In the genomic region with DNA sequence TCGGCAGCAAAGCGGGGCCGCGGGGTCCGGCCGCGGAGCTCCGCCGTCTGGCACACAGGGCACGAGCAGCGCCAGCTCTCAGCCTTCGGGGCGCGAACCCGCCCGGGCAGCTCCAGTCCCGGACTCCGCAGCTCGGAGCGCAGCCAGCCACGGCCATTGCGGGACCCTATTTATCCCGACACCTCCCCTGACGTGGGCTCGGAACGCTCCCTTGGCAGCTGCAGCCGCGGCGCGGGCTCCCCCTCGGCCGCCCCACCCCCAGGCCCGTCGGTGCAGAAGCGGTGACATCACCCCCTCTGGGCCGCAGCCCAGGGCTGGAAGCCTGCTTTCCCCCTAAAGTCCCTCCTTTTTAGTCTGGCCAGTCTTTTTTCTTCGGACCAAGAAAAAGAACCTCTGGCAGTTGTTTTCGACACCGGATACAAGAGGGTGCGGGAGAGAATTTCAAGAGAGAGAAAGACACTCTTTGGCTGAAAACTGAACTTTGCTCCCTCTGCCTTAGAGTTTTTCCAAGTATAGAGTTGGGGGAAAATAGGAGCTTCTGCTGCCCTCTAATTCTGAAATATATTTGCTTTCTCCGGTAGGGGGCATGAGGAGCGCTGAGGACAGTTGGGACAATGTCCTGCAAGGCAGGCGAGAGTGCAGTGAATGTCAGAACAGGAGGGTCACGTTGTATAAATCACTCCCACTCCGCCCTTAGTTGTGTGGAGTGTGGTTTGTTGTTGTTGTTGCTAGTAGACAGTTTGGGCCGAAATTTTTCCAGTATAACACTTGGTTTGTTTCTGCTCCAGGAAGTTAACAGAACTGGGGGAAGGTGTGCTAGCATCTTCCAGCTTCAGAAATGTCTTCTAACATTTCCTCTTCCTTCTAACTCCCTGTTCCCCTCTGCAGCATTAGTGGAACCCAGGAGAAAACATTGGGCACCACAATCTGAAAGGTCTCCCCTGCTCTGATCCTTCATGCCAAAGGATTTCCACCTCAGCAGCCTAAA, we compare ENCODE assay signal across 1 cellular context.
A peak's percentile ranks its signal among the peaks of the same experiment; 100 is the strongest.
TF ChIP-seq lines count a peak whose summit lies in the region.

Gene SFRP4, minus strand, starts transcription at position 145 of the 988 bp plus-strand sequence. CDS start 280 bp downstream, outside the sequence.

TF ChIP-seq in HepG2, 621 proteins besides CTCF, POLR2A, EP300 and RAD21 (continued from another document and continues in another):
- no peak for TF ChIP-seq MBNL3 (CRISPR knock-in tag; conservative IDR thresholded peaks at IDR 0.05)
- TF ChIP-seq, protein P1, sequence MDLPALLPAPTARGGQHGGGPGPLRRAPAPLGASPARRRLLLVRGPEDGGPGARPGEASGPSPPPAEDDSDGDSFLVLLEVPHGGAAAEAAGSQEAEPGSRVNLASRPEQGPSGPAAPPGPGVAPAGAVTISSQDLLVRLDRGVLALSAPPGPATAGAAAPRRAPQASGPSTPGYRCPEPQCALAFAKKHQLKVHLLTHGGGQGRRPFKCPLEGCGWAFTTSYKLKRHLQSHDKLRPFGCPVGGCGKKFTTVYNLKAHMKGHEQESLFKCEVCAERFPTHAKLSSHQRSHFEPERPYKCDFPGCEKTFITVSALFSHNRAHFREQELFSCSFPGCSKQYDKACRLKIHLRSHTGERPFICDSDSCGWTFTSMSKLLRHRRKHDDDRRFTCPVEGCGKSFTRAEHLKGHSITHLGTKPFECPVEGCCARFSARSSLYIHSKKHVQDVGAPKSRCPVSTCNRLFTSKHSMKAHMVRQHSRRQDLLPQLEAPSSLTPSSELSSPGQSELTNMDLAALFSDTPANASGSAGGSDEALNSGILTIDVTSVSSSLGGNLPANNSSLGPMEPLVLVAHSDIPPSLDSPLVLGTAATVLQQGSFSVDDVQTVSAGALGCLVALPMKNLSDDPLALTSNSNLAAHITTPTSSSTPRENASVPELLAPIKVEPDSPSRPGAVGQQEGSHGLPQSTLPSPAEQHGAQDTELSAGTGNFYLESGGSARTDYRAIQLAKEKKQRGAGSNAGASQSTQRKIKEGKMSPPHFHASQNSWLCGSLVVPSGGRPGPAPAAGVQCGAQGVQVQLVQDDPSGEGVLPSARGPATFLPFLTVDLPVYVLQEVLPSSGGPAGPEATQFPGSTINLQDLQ (CRISPR knock-in tag; IDR thresholded peaks at IDR 0.05), result no peak
- TF ChIP-seq IKZF1 (IDR thresholded peaks at IDR 0.05), result no peak
- no peak for TF ChIP-seq SOX6 (IDR thresholded peaks at IDR 0.05)
- peak; percentile 51; the same call in 1 of the 2 replicates for TF ChIP-seq SOX6 (CRISPR knock-in tag; IDR thresholded peaks at IDR 0.05)
- no peak for TF ChIP-seq ZNF432 (CRISPR knock-in tag; IDR thresholded peaks at IDR 0.05; ENCODE audit: borderline replicate concordance)
- peak; percentile 100 for TF ChIP-seq ZNF777 (CRISPR knock-in tag; IDR thresholded peaks at IDR 0.05)
- TF ChIP-seq, protein P2, sequence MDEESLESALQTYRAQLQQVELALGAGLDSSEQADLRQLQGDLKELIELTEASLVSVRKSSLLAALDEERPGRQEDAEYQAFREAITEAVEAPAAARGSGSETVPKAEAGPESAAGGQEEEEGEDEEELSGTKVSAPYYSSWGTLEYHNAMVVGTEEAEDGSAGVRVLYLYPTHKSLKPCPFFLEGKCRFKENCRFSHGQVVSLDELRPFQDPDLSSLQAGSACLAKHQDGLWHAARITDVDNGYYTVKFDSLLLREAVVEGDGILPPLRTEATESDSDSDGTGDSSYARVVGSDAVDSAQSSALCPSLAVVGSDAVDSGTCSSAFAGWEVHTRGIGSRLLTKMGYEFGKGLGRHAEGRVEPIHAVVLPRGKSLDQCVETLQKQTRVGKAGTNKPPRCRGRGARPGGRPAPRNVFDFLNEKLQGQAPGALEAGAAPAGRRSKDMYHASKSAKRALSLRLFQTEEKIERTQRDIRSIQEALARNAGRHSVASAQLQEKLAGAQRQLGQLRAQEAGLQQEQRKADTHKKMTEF (CRISPR knock-in tag; IDR thresholded peaks at IDR 0.05), result peak; percentile 53; the same call in 1 of the 2 replicates
- TF ChIP-seq RFX1 (IDR thresholded peaks at IDR 0.05), result no peak
- no peak for TF ChIP-seq ZMYM4 (CRISPR knock-in tag; IDR thresholded peaks at IDR 0.05)
- no peak for TF ChIP-seq FLYWCH1 (CRISPR knock-in tag; IDR thresholded peaks at IDR 0.05)
- TF ChIP-seq HNRNPH1 (optimal IDR thresholded peaks at IDR 0.05; ENCODE audit: low read depth, low read length), result no peak
- 0 out of 2 replicates have a peak, but pooled peaks have one; percentile 18 for TF ChIP-seq ZNF232 (CRISPR knock-in tag; IDR thresholded peaks at IDR 0.05; ENCODE audit: borderline replicate concordance)
- no peak for TF ChIP-seq ZSCAN25 (CRISPR knock-in tag; IDR thresholded peaks at IDR 0.05)
- TF ChIP-seq ZNF800 (CRISPR knock-in tag; IDR thresholded peaks at IDR 0.05), result peak; percentile 90; the same call in 1 of the 2 replicates
- 0 out of 2 replicates have a peak, but pooled peaks have one; percentile 39 for TF ChIP-seq ATF7-NPFF (CRISPR knock-in tag; IDR thresholded peaks at IDR 0.05; ENCODE audit: low read depth)
- peak; percentile 10; the same call in 1 of the 2 replicates for TF ChIP-seq KLF12 (CRISPR knock-in tag; IDR thresholded peaks at IDR 0.05; ENCODE audit: borderline replicate concordance)
- TF ChIP-seq MAFG (CRISPR knock-in tag; IDR thresholded peaks at IDR 0.05), result no peak
- peak; percentile 52; the same call in 1 of the 2 replicates for TF ChIP-seq ZNF281 (CRISPR knock-in tag; IDR thresholded peaks at IDR 0.05; ENCODE audit: borderline replicate concordance)
- TF ChIP-seq ZNF235 (CRISPR knock-in tag; IDR thresholded peaks at IDR 0.05; ENCODE audit: borderline replicate concordance), result no peak
- TF ChIP-seq ZBTB3 (CRISPR knock-in tag; IDR thresholded peaks at IDR 0.05; ENCODE audit: borderline replicate concordance, low read depth), result no peak
- peak; percentile 75; the same call in 1 of the 2 replicates for TF ChIP-seq HES4 (CRISPR knock-in tag; IDR thresholded peaks at IDR 0.05; ENCODE audit: borderline replicate concordance)
- TF ChIP-seq GATA4 (IDR thresholded peaks at IDR 0.05; ENCODE audit: borderline replicate concordance, low read depth), result no peak
- TF ChIP-seq GATAD2A (CRISPR knock-in tag; IDR thresholded peaks at IDR 0.05), result peak; percentile 50; the same call in 1 of the 2 replicates
- TF ChIP-seq MAF1 (CRISPR knock-in tag; IDR thresholded peaks at IDR 0.05; ENCODE audit: borderline replicate concordance), result no peak
- TF ChIP-seq CEBPG (CRISPR knock-in tag; IDR thresholded peaks at IDR 0.05), result no peak
- TF ChIP-seq ZNF788 (CRISPR knock-in tag; IDR thresholded peaks at IDR 0.05; ENCODE audit: borderline replicate concordance), result peak; percentile 38; the same call in 1 of the 2 replicates
- TF ChIP-seq ZNF501 (CRISPR knock-in tag; IDR thresholded peaks at IDR 0.05), result peak; percentile 84
- no peak for TF ChIP-seq ZBTB40 (IDR thresholded peaks at IDR 0.05)
- TF ChIP-seq ZBTB40 (CRISPR knock-in tag; IDR thresholded peaks at IDR 0.05), result peak; percentile 34; the same call in 1 of the 2 replicates
- TF ChIP-seq ZFAT (CRISPR knock-in tag; conservative IDR thresholded peaks at IDR 0.05), result no peak
- no peak for TF ChIP-seq GPN1 (CRISPR knock-in tag; IDR thresholded peaks at IDR 0.05; ENCODE audit: borderline replicate concordance)
- TF ChIP-seq SP5 (CRISPR knock-in tag; IDR thresholded peaks at IDR 0.05; ENCODE audit: borderline replicate concordance, low read depth), result no peak
